In the genomic region with DNA sequence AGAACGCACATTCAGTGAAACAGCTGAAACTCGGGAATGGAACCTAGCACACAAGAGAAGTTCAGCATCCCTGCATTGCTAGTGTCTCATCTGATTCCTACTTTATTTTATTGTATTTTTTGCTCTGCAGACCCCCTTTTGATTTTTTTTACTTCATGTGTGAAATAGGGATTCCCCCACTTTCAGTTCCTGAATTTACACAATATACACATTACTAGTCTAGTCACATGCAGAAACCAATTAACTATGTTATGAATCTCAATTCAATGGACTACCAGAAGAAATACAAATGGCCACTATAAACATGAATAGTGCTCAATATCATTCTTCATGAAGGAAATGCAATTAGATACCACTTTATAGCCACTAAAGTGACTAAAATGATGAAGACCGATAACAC, we compare ENCODE assay signal across 24 cellular contexts.
DNase-seq lines count a peak whose midpoint lies in the region; ATAC-seq, FAIRE-seq and TF ChIP-seq lines count a peak whose summit lies in the region.
"Had no signal": no experiment of that assay in that cellular context is flagged by ENCODE, and none has a peak within 500 bp of the region (broad histone marks: within the 10 kb centered on the region; RNA-seq: fewer than 3 reads in every experiment).

No MANE protein-coding gene starts in this region.

- no peak for FAIRE-seq in GM12878 (lab: Jason Lieb, UNC)
- FAIRE-seq: GM12892, GM18507, HepG2 had no signal

- no peaks in the 10 kb centered on the region for H3K79me2 ChIP-seq in GM12878 (ENCODE audit: control insufficient read depth, insufficient read depth, low read length)

- peaks cover 10 to 12% of the 10 kb centered on the region in 2 donors for H3K9me3 Mint-ChIP-seq in activated naive CD4-positive, alpha-beta T cell treated with anti-CD3 and anti-CD28 coated beads, Interleukin-2, amount 50 U/mL, for 72 hours

- POLR2A ChIA-PET in GM12878 (lab: Charles Lee): no interaction called here

- SMC1A ChIA-PET in GM12878 (lab: Charles Lee; ENCODE audit: uncharacterized antibody, unreplicated experiment): no interaction called here

- H2AFZ ChIP-seq in GM12878 (ENCODE audit: control insufficient read depth, low read depth, low read length): no peak overlapping the region

- H4K20me1 ChIP-seq in GM12878 (ENCODE audit: control insufficient read depth, insufficient read depth): no peaks in the 10 kb centered on the region
- H4K20me1 ChIP-seq: BLaER1 treated with 17β-estradiol and CSF1 and Interleukin-3, amounts not matched to agents 10 nM and 100 nM had no signal

- DNase-seq in NAMALWA (ENCODE audit: low spot score): peak; percentile 36
- DNase-seq in GM12878 (ENCODE audit: low read depth, low spot score): no peak
- DNase-seq in NCI-H524 treated with DMSO at 0.1 percent for 48 hours (lab: John Stamatoyannopoulos, UW): no peak
- no peak for DNase-seq in activated naive CD4-positive, alpha-beta T cell treated with anti-CD3 and anti-CD28 coated beads, Interleukin-2, amount 50 U/mL, for 72 hours (ENCODE audit: low spot score in 2 of 2)
- DNase-seq: CD8-positive, alpha-beta T cell; COR-L47; DMS 273 treated with DMSO at 0.1 percent for 48 hours; DMS53; DND-41; EL; GOT3; H7; HFFc6; KBM-7 had no signal

- H3K27me3 ChIP-seq in GM12878 (replicated peaks in 1 of 2; ENCODE audit: control insufficient read depth in 2 of 2, insufficient read depth in 2 of 2, low read length in 1 of 2): no peaks in the 10 kb centered on the region
- H3K27me3 ChIP-seq: BLaER1 treated with 17β-estradiol and CSF1 and Interleukin-3, amounts not matched to agents 10 nM and 100 nM had no signal

- no peak for TF ChIP-seq CTCF in GM12878 (IDR thresholded peaks at IDR 0.05 in 2 of 3, conservative IDR thresholded peaks at IDR 0.05 in 1 of 3; ENCODE audit: control insufficient read depth in 2 of 3, extremely low read depth in 1 of 3, insufficient read depth in 1 of 3, low read depth in 3 of 3, low read length in 3 of 3)

- no TSS peak for BruUV-seq in GM12878 (replicated peaks; lab: Mats Ljungman, UMichigan)

- H3K27ac ChIP-seq in GM12878 (ENCODE audit: control insufficient read depth, insufficient read depth): no peak overlapping the region
- H3K27ac ChIP-seq: BLaER1 treated with 17β-estradiol and CSF1 and Interleukin-3, amounts not matched to agents 10 nM and 100 nM had no signal

- in situ Hi-C loops in GM12878 (cut with MboI): no loop called here

- H3K9me3 ChIP-seq in GM12878 (replicated peaks; ENCODE audit: control insufficient read depth, insufficient read depth, low read length): no peaks in the 10 kb centered on the region
- H3K9me3 ChIP-seq: BLaER1 treated with 17β-estradiol and CSF1 and Interleukin-3, amounts not matched to agents 10 nM and 100 nM had no signal

- H3K4me1 ChIP-seq in GM12878 (ENCODE audit: control insufficient read depth, insufficient read depth, low read length): no peaks in the 10 kb centered on the region
- H3K4me1 ChIP-seq: BLaER1 treated with 17β-estradiol and CSF1 and Interleukin-3, amounts not matched to agents 10 nM and 100 nM had no signal

- intact Hi-C loops in GM12878 (cut with micrococcal nuclease; ENCODE audit: unreplicated experiment): no loop called here

- no peaks in the 10 kb centered on the region for H3K36me3 Mint-ChIP-seq in activated naive CD4-positive, alpha-beta T cell treated with anti-CD3 and anti-CD28 coated beads, Interleukin-2, amount 50 U/mL, for 72 hours
- H3K36me3 Mint-ChIP-seq: CD8-positive, alpha-beta T cell; IgD-negative memory B cell had no signal

- 57% methylated on average over 3 of the region's 3 CpGs for WGBS in GM12878 (ENCODE audit: insufficient coverage, insufficient replicate concordance, low lambda C conversion rate, missing lambda C conversion rate)

- H3K36me3 ChIP-seq in GM12878 (ENCODE audit: control insufficient read depth in 2 of 2, insufficient read depth in 2 of 2, low read length in 1 of 2): no peaks in the 10 kb centered on the region
- H3K36me3 ChIP-seq: BLaER1 treated with 17β-estradiol and CSF1 and Interleukin-3, amounts not matched to agents 10 nM and 100 nM had no signal

- ATAC-seq in GM18858 (IDR thresholded peaks at IDR 0.05; ENCODE audit: unreplicated experiment): peak; percentile 38
- peak; percentile 68 for ATAC-seq in GM21786 (IDR thresholded peaks at IDR 0.05; ENCODE audit: unreplicated experiment)
- peak; percentile 62 for ATAC-seq in GM12878
- no peak for ATAC-seq in GM21423 (IDR thresholded peaks at IDR 0.05; ENCODE audit: unreplicated experiment)
- no peak for ATAC-seq in activated naive CD4-positive, alpha-beta T cell treated with anti-CD3 and anti-CD28 coated beads, Interleukin-2, amount 50 U/mL, for 72 hours
- ATAC-seq: CD8-positive, alpha-beta T cell; HCT116; HepG2 had no signal

- TF ChIP-seq POLR2A in GM12878 (IDR thresholded peaks at IDR 0.05; ENCODE audit: low read depth, low read length): no peak

- TF ChIP-seq EP300 in GM12878 (IDR thresholded peaks at IDR 0.05; ENCODE audit: borderline replicate concordance in 1 of 2, control insufficient read depth in 1 of 2, low read depth in 2 of 2, low read length in 2 of 2): peak; percentile 55 to 66; a peak in 3 of 4 replicates

- CTCF ChIA-PET in GM12878 (lab: Yijun Ruan, JAX): no interaction called here

- no peak overlapping the region for H3K4me2 ChIP-seq in GM12878 (ENCODE audit: control insufficient read depth, insufficient read depth)
- H3K4me2 ChIP-seq: BLaER1 treated with 17β-estradiol and CSF1 and Interleukin-3, amounts not matched to agents 10 nM and 100 nM had no signal

- H3K27ac Mint-ChIP-seq in activated naive CD4-positive, alpha-beta T cell treated with anti-CD3 and anti-CD28 coated beads, Interleukin-2, amount 50 U/mL, for 72 hours: no peak overlapping the region
- H3K27ac Mint-ChIP-seq: B cell; CD8-positive, alpha-beta T cell; HFFc6; IgD-negative memory B cell had no signal

- no peak overlapping the region for H3K9ac ChIP-seq in GM12878 (ENCODE audit: control insufficient read depth, insufficient read depth, low read length)
- H3K9ac ChIP-seq: BLaER1 treated with 17β-estradiol and CSF1 and Interleukin-3, amounts not matched to agents 10 nM and 100 nM had no signal

- no peak overlapping the region for H3K4me3 ChIP-seq in GM12878
- H3K4me3 ChIP-seq: BLaER1 treated with 17β-estradiol and CSF1 and Interleukin-3, amounts not matched to agents 10 nM and 100 nM had no signal

- no peak for TF ChIP-seq RAD21 in GM12878 (IDR thresholded peaks at IDR 0.05; ENCODE audit: insufficient read depth, low read depth, low read length)

- RAD21 ChIA-PET in GM12878 (lab: Charles Lee; ENCODE audit: unreplicated experiment): no interaction called here

TF ChIP-seq in GM12878, 131 proteins besides CTCF, POLR2A, EP300 and RAD21 (continues in another document):
- no peak for TF ChIP-seq WRNIP1 (IDR thresholded peaks at IDR 0.05; ENCODE audit: borderline replicate concordance, low read depth, low read length)
- TF ChIP-seq TCF3 (IDR thresholded peaks at IDR 0.05; ENCODE audit: borderline replicate concordance, insufficient read depth, low read depth, low read length): no peak
- TF ChIP-seq CHD2 (IDR thresholded peaks at IDR 0.05; ENCODE audit: borderline replicate concordance, low read depth, low read length): no peak
- no peak for TF ChIP-seq BACH1 (IDR thresholded peaks at IDR 0.05; ENCODE audit: borderline replicate concordance)
- TF ChIP-seq DPF2 (IDR thresholded peaks at IDR 0.05): peak; percentile 82
- TF ChIP-seq, protein P1, sequence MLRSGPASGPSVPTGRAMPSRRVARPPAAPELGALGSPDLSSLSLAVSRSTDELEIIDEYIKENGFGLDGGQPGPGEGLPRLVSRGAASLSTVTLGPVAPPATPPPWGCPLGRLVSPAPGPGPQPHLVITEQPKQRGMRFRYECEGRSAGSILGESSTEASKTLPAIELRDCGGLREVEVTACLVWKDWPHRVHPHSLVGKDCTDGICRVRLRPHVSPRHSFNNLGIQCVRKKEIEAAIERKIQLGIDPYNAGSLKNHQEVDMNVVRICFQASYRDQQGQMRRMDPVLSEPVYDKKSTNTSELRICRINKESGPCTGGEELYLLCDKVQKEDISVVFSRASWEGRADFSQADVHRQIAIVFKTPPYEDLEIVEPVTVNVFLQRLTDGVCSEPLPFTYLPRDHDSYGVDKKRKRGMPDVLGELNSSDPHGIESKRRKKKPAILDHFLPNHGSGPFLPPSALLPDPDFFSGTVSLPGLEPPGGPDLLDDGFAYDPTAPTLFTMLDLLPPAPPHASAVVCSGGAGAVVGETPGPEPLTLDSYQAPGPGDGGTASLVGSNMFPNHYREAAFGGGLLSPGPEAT (IDR thresholded peaks at IDR 0.05; ENCODE audit: low read depth): peak; percentile 59
- TF ChIP-seq NRF1 (conservative IDR thresholded peaks at IDR 0.05; ENCODE audit: low read depth, low read length): no peak
- no peak for TF ChIP-seq SMAD5 (IDR thresholded peaks at IDR 0.05; ENCODE audit: low read depth)
- no peak for TF ChIP-seq BCL11A (IDR thresholded peaks at IDR 0.05; ENCODE audit: low read depth, low read length)
- no peak for TF ChIP-seq SMC3 (IDR thresholded peaks at IDR 0.05; ENCODE audit: borderline replicate concordance, low read length)
- no peak for TF ChIP-seq RUNX3 (IDR thresholded peaks at IDR 0.05; ENCODE audit: low read length)
- peak; percentile 74 for TF ChIP-seq RAD51 (IDR thresholded peaks at IDR 0.05)
- no peak for TF ChIP-seq MYC (IDR thresholded peaks at IDR 0.05; ENCODE audit: insufficient read depth, insufficient read length, insufficient replicate concordance, low read length, severe bottlenecking)
- TF ChIP-seq CBX5 (IDR thresholded peaks at IDR 0.05; ENCODE audit: low read depth): no peak
- TF ChIP-seq MYB (IDR thresholded peaks at IDR 0.05; ENCODE audit: borderline replicate concordance, low read depth, low read length): no peak
- TF ChIP-seq FOS (IDR thresholded peaks at IDR 0.05; ENCODE audit: borderline replicate concordance, extremely low read depth, insufficient read length): no peak
- TF ChIP-seq, protein P2, sequence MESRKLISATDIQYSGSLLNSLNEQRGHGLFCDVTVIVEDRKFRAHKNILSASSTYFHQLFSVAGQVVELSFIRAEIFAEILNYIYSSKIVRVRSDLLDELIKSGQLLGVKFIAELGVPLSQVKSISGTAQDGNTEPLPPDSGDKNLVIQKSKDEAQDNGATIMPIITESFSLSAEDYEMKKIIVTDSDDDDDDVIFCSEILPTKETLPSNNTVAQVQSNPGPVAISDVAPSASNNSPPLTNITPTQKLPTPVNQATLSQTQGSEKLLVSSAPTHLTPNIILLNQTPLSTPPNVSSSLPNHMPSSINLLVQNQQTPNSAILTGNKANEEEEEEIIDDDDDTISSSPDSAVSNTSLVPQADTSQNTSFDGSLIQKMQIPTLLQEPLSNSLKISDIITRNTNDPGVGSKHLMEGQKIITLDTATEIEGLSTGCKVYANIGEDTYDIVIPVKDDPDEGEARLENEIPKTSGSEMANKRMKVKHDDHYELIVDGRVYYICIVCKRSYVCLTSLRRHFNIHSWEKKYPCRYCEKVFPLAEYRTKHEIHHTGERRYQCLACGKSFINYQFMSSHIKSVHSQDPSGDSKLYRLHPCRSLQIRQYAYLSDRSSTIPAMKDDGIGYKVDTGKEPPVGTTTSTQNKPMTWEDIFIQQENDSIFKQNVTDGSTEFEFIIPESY (IDR thresholded peaks at IDR 0.05): no peak
- TF ChIP-seq BMI1 (IDR thresholded peaks at IDR 0.05; ENCODE audit: borderline replicate concordance): peak; percentile 58

Comparison
In these comparisons a context has a peak if more than half of its experiments do, and no peak if none do; other contexts are left out.
1. ATAC-seq: peak in GM18858 (single experiment), GM21786 (single experiment) and GM12878 (single experiment); none in GM21423 (single experiment) and activated naive CD4-positive, alpha-beta T cell treated with anti-CD3 and anti-CD28 coated beads, Interleukin-2, amount 50 U/mL, for 72 hours (0 of 2).